ENCODE assay signal across 20 cellular contexts in genomic region chr3:107063351-107063750, GRCh38.
DNase-seq lines count a peak whose midpoint lies in the region; TF ChIP-seq lines count a peak whose summit lies in the region.
"Had no signal": no experiment of that assay in that cellular context is flagged by ENCODE, and none has a peak within 500 bp of the region (broad histone marks: within the 10 kb centered on the region; RNA-seq: fewer than 3 reads in every experiment).

No MANE protein-coding gene starts in this region.

- TF ChIP-seq CTCF in endodermal cell (conservative IDR thresholded peaks at IDR 0.05), result no peak
- no peak for TF ChIP-seq CTCF in neural crest cell (conservative IDR thresholded peaks at IDR 0.05)
- TF ChIP-seq CTCF in GM13977 (IDR thresholded peaks at IDR 0.05; ENCODE audit: extremely low read depth, insufficient read depth, missing control alignments), result no peak

- peak; percentile 61 for DNase-seq in ELR (ENCODE audit: low read depth)
- peak; percentile 56 for DNase-seq in NCI-H226
- DNase-seq in endodermal cell, result no peak
- no peak for DNase-seq in neural crest cell (ENCODE audit: low read depth, low spot score)
- no peak for DNase-seq in NCI-H1436 treated with DMSO at 0.1 percent for 48 hours (lab: John Stamatoyannopoulos, UW)
- DNase-seq in stimulated activated CD4-positive, alpha-beta T cell treated with anti-CD3 and anti-CD28 coated beads, Interleukin-2, amount 100 ng/mL, for 48 hours, result no peak
- no peak for DNase-seq in GM13977 (ENCODE audit: low spot score)
- DNase-seq in islet precursor cell, result no peak
- DNase-seq: activated CD8-positive, alpha-beta T cell treated with anti-CD3 and anti-CD28 coated beads for 36 hours; activated naive CD8-positive, alpha-beta T cell treated with anti-CD3 and anti-CD28 coated beads, Interleukin-2, amount 10 ng/mL, durations not matched to agents 7 days and 5 days; activated T-cell treated with anti-CD3 and anti-CD28 coated beads, Interleukin-2, amount 50 U/mL, for 48 hours; Calu3; GDM1; HCEC 1CT; NCI-H2029; NCI-H524 treated with DMSO at 0.1 percent for 48 hours; spleen; tibial artery had no signal

- H3K9me3 ChIP-seq in endodermal cell (ENCODE audit: control insufficient read depth, low read length), result peaks cover 10% of the 10 kb centered on the region
- H3K9me3 ChIP-seq: spleen, tibial artery had no signal

- H3K4me3 Mint-ChIP-seq in endodermal cell (no peak overlapping the region), neural crest cell (no peak overlapping the region)
- H3K4me3 Mint-ChIP-seq: activated CD8-positive, alpha-beta T cell treated with anti-CD3 and anti-CD28 coated beads for 36 hours; activated naive CD8-positive, alpha-beta T cell treated with anti-CD3 and anti-CD28 coated beads, Interleukin-2, amount 10 ng/mL, durations not matched to agents 7 days and 5 days; stimulated activated memory B cell treated with anti-CD40 and anti-IgM and Interleukin-4, amounts not matched to agents 10 μg/mL and 1 μg/mL and 100 μg/mL, for 72 hours had no signal

- H3K4me1 Mint-ChIP-seq in endodermal cell (peaks cover 17% of the 10 kb centered on the region), neural crest cell (peaks cover 28% of the 10 kb centered on the region)

- H3K27me3 Mint-ChIP-seq in endodermal cell (ENCODE audit: insufficient read depth), result no peaks in the 10 kb centered on the region
- H3K27me3 Mint-ChIP-seq in neural crest cell (ENCODE audit: low read depth), result no peaks in the 10 kb centered on the region

- H3K9ac ChIP-seq in endodermal cell (ENCODE audit: extremely low read depth, low read length, poor library complexity, severe bottlenecking), result no peak overlapping the region
- H3K9ac ChIP-seq: parathyroid adenoma had no signal

- no peaks in the 10 kb centered on the region for H3K4me1 ChIP-seq in endodermal cell (ENCODE audit: control insufficient read depth, insufficient read depth, low read length)

- H3K27ac ChIP-seq in endodermal cell (ENCODE audit: low read depth, low read length), result no peak overlapping the region
- H3K27ac ChIP-seq: spleen had no signal

- H3K27ac Mint-ChIP-seq in endodermal cell, result peak overlapping the region; percentile 56
- H3K27ac Mint-ChIP-seq in neural crest cell (ENCODE audit: unreplicated experiment), result peak overlapping the region; percentile 8
- H3K27ac Mint-ChIP-seq: activated CD8-positive, alpha-beta T cell treated with anti-CD3 and anti-CD28 coated beads for 36 hours; activated naive CD8-positive, alpha-beta T cell treated with anti-CD3 and anti-CD28 coated beads, Interleukin-2, amount 10 ng/mL, durations not matched to agents 7 days and 5 days; stimulated activated memory B cell treated with anti-CD40 and anti-IgM and Interleukin-4, amounts not matched to agents 10 μg/mL and 1 μg/mL and 100 μg/mL, for 72 hours had no signal

- H3K9me3 Mint-ChIP-seq in endodermal cell, result peaks cover 6% of the 10 kb centered on the region
- peaks cover 2% of the 10 kb centered on the region for H3K9me3 Mint-ChIP-seq in neural crest cell
- H3K9me3 Mint-ChIP-seq: activated naive CD8-positive, alpha-beta T cell treated with anti-CD3 and anti-CD28 coated beads, Interleukin-2, amount 10 ng/mL, durations not matched to agents 7 days and 5 days had no signal

- no peak overlapping the region for H3K4me3 ChIP-seq in endodermal cell (ENCODE audit: low read length)
- H3K4me3 ChIP-seq: spleen, tibial artery had no signal

- in situ Hi-C loops in GM13977 (cut with MboI; ENCODE audit: low pct_unique_long_range_greater_than_20kb, low sequenced_read_pairs, unreplicated experiment), result no loop called here

- H3K27me3 ChIP-seq in endodermal cell (ENCODE audit: control insufficient read depth, insufficient read depth, low read length, poor library complexity, severe bottlenecking), result no peaks in the 10 kb centered on the region
- H3K27me3 ChIP-seq: tibial artery had no signal

- H3K36me3 ChIP-seq in endodermal cell (ENCODE audit: control insufficient read depth, insufficient read depth, low read length), result no peaks in the 10 kb centered on the region
- H3K36me3 ChIP-seq: spleen, tibial artery had no signal

- H3K36me3 Mint-ChIP-seq in endodermal cell (ENCODE audit: low read depth) (no peaks in the 10 kb centered on the region), neural crest cell (ENCODE audit: low read depth) (no peaks in the 10 kb centered on the region)
- H3K36me3 Mint-ChIP-seq: activated naive CD8-positive, alpha-beta T cell treated with anti-CD3 and anti-CD28 coated beads, Interleukin-2, amount 10 ng/mL, durations not matched to agents 7 days and 5 days; stimulated activated memory B cell treated with anti-CD40 and anti-IgM and Interleukin-4, amounts not matched to agents 10 μg/mL and 1 μg/mL and 100 μg/mL, for 72 hours had no signal

- WGBS in endodermal cell (ENCODE audit: insufficient coverage in 1 of 2, insufficient read length in 1 of 2), 2 experiments, result 74 to 88% methylated on average over 2 to 4 of the region's 5 CpGs

Comparison
In these comparisons a context has a peak if more than half of its experiments do, and no peak if none do; other contexts are left out.
1. DNase-seq: peak in ELR (single experiment) and NCI-H226 (single experiment); none in endodermal cell (single experiment), neural crest cell (single experiment), NCI-H1436 treated with DMSO at 0.1 percent for 48 hours (single experiment), stimulated activated CD4-positive, alpha-beta T cell treated with anti-CD3 and anti-CD28 coated beads, Interleukin-2, amount 100 ng/mL, for 48 hours (0 of 2), GM13977 (single experiment) and islet precursor cell (single experiment).